In genomic region chr1:11520531-11521233, GRCh38 we compare ENCODE assay signal across 19 cellular contexts. TPM values are rescaled to one million over a fixed set of nuclear protein-coding genes. Genes with fewer than 3 reads are reported as not detected.
DNase-seq lines count a peak whose midpoint lies in the region; ATAC-seq and TF ChIP-seq lines count a peak whose summit lies in the region.
"Had no signal": no experiment of that assay in that cellular context is flagged by ENCODE, and none has a peak within 500 bp of the region (broad histone marks: within the 10 kb centered on the region; RNA-seq: fewer than 3 reads in every experiment).

No MANE protein-coding gene starts in this region.

- no peak overlapping the region for H3K4me3 Mint-ChIP-seq in activated naive CD8-positive, alpha-beta T cell treated with anti-CD3 and anti-CD28 coated beads, Interleukin-2, amount 10 ng/mL, durations not matched to agents 7 days and 5 days
- H3K4me3 Mint-ChIP-seq in activated naive CD8-positive, alpha-beta T cell treated with anti-CD3 and anti-CD28 coated beads, Interleukin-2, amount 50 U/mL, for 24 hours = no peak overlapping the region
- H3K4me3 Mint-ChIP-seq in WTC11 = no peak overlapping the region
- H3K4me3 Mint-ChIP-seq in CD14-positive monocyte = no peak overlapping the region
- H3K4me3 Mint-ChIP-seq: CD4-positive, alpha-beta memory T cell had no signal

- no peak for ATAC-seq in activated naive CD8-positive, alpha-beta T cell treated with anti-CD3 and anti-CD28 coated beads, Interleukin-2, amount 10 ng/mL, durations not matched to agents 7 days and 5 days (ENCODE audit: low read depth)
- ATAC-seq in activated naive CD8-positive, alpha-beta T cell treated with anti-CD3 and anti-CD28 coated beads, Interleukin-2, amount 50 U/mL, for 24 hours = no peak
- peak; percentile 18; the same call in 1 of the 2 replicates for ATAC-seq in WTC11

- H3K9me3 Mint-ChIP-seq in activated naive CD8-positive, alpha-beta T cell treated with anti-CD3 and anti-CD28 coated beads, Interleukin-2, amount 10 ng/mL, durations not matched to agents 7 days and 5 days = no peaks in the 10 kb centered on the region
- H3K9me3 Mint-ChIP-seq in activated naive CD8-positive, alpha-beta T cell treated with anti-CD3 and anti-CD28 coated beads, Interleukin-2, amount 50 U/mL, for 24 hours = no peaks in the 10 kb centered on the region
- H3K9me3 Mint-ChIP-seq in WTC11 (no peaks in the 10 kb centered on the region), CD14-positive monocyte (peaks cover 0 to 2% (median 0%) of the 10 kb centered on the region in 7 donors)
- H3K9me3 Mint-ChIP-seq: CD4-positive, alpha-beta memory T cell had no signal

- POLR2A ChIA-PET in activated naive CD8-positive, alpha-beta T cell treated with anti-CD3 and anti-CD28 coated beads, Interleukin-2, amount 10 ng/mL, durations not matched to agents 7 days and 5 days (lab: Charles Lee) = no interaction called here
- POLR2A ChIA-PET in WTC11 (lab: Charles Lee) = no interaction called here

- H3K4me1 Mint-ChIP-seq in activated naive CD8-positive, alpha-beta T cell treated with anti-CD3 and anti-CD28 coated beads, Interleukin-2, amount 10 ng/mL, durations not matched to agents 7 days and 5 days = no peaks in the 10 kb centered on the region
- no peaks in the 10 kb centered on the region for H3K4me1 Mint-ChIP-seq in activated naive CD8-positive, alpha-beta T cell treated with anti-CD3 and anti-CD28 coated beads, Interleukin-2, amount 50 U/mL, for 24 hours
- H3K4me1 Mint-ChIP-seq in WTC11 (peaks cover 7% of the 10 kb centered on the region), CD14-positive monocyte (no peaks in the 10 kb centered on the region)
- H3K4me1 Mint-ChIP-seq: CD4-positive, alpha-beta memory T cell had no signal

- intact Hi-C loops in tibial artery (cut with DNase I; ENCODE audit: low total_unique reads) (no loop called here), CD14-positive monocyte (cut with micrococcal nuclease) (loop anchor here in 1 of 2 donors (2.0 kb wide), 1 partner anchor 64 kb away; no protein-coding TSS in a partner anchor)

- H3K27me3 Mint-ChIP-seq in activated naive CD8-positive, alpha-beta T cell treated with anti-CD3 and anti-CD28 coated beads, Interleukin-2, amount 10 ng/mL, durations not matched to agents 7 days and 5 days = no peaks in the 10 kb centered on the region
- no peaks in the 10 kb centered on the region for H3K27me3 Mint-ChIP-seq in activated naive CD8-positive, alpha-beta T cell treated with anti-CD3 and anti-CD28 coated beads, Interleukin-2, amount 50 U/mL, for 24 hours
- H3K27me3 Mint-ChIP-seq in WTC11 (ENCODE audit: low read depth) (no peaks in the 10 kb centered on the region), CD14-positive monocyte (ENCODE audit: low read depth in 3 of 3) (peaks cover 0 to 4% (median 1%) of the 10 kb centered on the region in 3 donors)

- H3K36me3 ChIP-seq in tibial artery = no peaks in the 10 kb centered on the region

- H3K27ac Mint-ChIP-seq in activated naive CD8-positive, alpha-beta T cell treated with anti-CD3 and anti-CD28 coated beads, Interleukin-2, amount 10 ng/mL, durations not matched to agents 7 days and 5 days = no peak overlapping the region
- H3K27ac Mint-ChIP-seq in activated naive CD8-positive, alpha-beta T cell treated with anti-CD3 and anti-CD28 coated beads, Interleukin-2, amount 50 U/mL, for 24 hours = no peak overlapping the region
- H3K27ac Mint-ChIP-seq in WTC11 (peak overlapping the region; percentile 65; the same call in 1 of the 2 replicates), CD14-positive monocyte (no peak overlapping the region)

- H3K9me3 ChIP-seq in tibial artery = no peaks in the 10 kb centered on the region

- TF ChIP-seq CTCF in WTC11 (IDR thresholded peaks at IDR 0.05) (no peak), tibial artery (IDR thresholded peaks at IDR 0.05) (no peak), CD14-positive monocyte (IDR thresholded peaks at IDR 0.05) (no peak)

- H3K27ac ChIP-seq in tibial artery = no peak overlapping the region
- H3K27ac ChIP-seq: KMS-11 had no signal

- H3K4me3 ChIP-seq in tibial artery = no peak overlapping the region

- CTCF ChIA-PET in WTC11 (lab: Charles Lee) = interaction anchor here (0.9 to 1.4 kb wide), 2 partner anchors 52 kb away, joined by 4 to 6 read pairs; no protein-coding TSS in a partner anchor

- H3K27me3 ChIP-seq in tibial artery = peaks cover 0 to 45% of the 10 kb centered on the region in 2 donors

- H3K36me3 Mint-ChIP-seq in activated naive CD8-positive, alpha-beta T cell treated with anti-CD3 and anti-CD28 coated beads, Interleukin-2, amount 10 ng/mL, durations not matched to agents 7 days and 5 days = no peaks in the 10 kb centered on the region
- H3K36me3 Mint-ChIP-seq in activated naive CD8-positive, alpha-beta T cell treated with anti-CD3 and anti-CD28 coated beads, Interleukin-2, amount 50 U/mL, for 24 hours (ENCODE audit: low read depth) = no peaks in the 10 kb centered on the region
- H3K36me3 Mint-ChIP-seq in WTC11 = 0 out of 2 replicates have a peak, but pooled peaks cover 2% of the 10 kb centered on the region
- H3K36me3 Mint-ChIP-seq in CD14-positive monocyte = no peaks in the 10 kb centered on the region
- H3K36me3 Mint-ChIP-seq: CD4-positive, alpha-beta memory T cell had no signal

- DNase-seq in activated naive CD8-positive, alpha-beta T cell treated with anti-CD3 and anti-CD28 coated beads, Interleukin-2, amount 10 ng/mL, durations not matched to agents 7 days and 5 days = peak; percentile 15
- no peak for DNase-seq in activated naive CD8-positive, alpha-beta T cell treated with anti-CD3 and anti-CD28 coated beads, Interleukin-2, amount 50 U/mL, for 24 hours
- DNase-seq in WTC11 (ENCODE audit: low spot score) (peak; percentile 10), mesenteric fat pad (ENCODE audit: low spot score) (peak; percentile 81), tibial artery (peak; percentile 10 to 53), HCEC 1CT (no peak), CD14-positive monocyte (ENCODE audit: low spot score) (no peak)
- DNase-seq in activated CD4-positive, alpha-beta T cell treated with anti-CD3 and anti-CD28 coated beads for 4 hours = no peak
- DNase-seq: AML-193; CD4-positive, alpha-beta memory T cell; DMS79 treated with DMSO at 0.1 percent for 48 hours; GOT3; NCI-H1092; NCI-H1694; NCI-H2107; NCI-H446 treated with DMSO at 0.1 percent for 48 hours; NCI-H774; Right ventricle myocardium superior had no signal

- no peaks in the 10 kb centered on the region for H3K4me1 ChIP-seq in tibial artery

TF ChIP-seq in WTC11, 78 proteins besides CTCF, POLR2A, EP300 and RAD21:
- no peak for TF ChIP-seq SP1 (CRISPR knock-in tag; conservative IDR thresholded peaks at IDR 0.05)
- TF ChIP-seq FOXP1 (CRISPR knock-in tag; IDR thresholded peaks at IDR 0.05; ENCODE audit: borderline replicate concordance) = no peak
- TF ChIP-seq, protein P1, sequence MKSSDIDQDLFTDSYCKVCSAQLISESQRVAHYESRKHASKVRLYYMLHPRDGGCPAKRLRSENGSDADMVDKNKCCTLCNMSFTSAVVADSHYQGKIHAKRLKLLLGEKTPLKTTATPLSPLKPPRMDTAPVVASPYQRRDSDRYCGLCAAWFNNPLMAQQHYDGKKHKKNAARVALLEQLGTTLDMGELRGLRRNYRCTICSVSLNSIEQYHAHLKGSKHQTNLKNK (CRISPR knock-in tag; IDR thresholded peaks at IDR 0.05) = no peak
- TF ChIP-seq NR2C2 (CRISPR knock-in tag; IDR thresholded peaks at IDR 0.05) = no peak
- no peak for TF ChIP-seq FOXJ3 (CRISPR knock-in tag; IDR thresholded peaks at IDR 0.05; ENCODE audit: borderline replicate concordance)
- no peak for TF ChIP-seq EMX1 (CRISPR knock-in tag; IDR thresholded peaks at IDR 0.05)
- TF ChIP-seq AR (CRISPR knock-in tag; IDR thresholded peaks at IDR 0.05) = no peak
- TF ChIP-seq RORB (CRISPR knock-in tag; IDR thresholded peaks at IDR 0.05) = no peak
- TF ChIP-seq NFE2L1 (CRISPR knock-in tag; IDR thresholded peaks at IDR 0.05) = no peak

RNA-seq across cellular contexts. Expression of gene DISP3, which starts 41.7 kb away (rescaled TPM):
- under 1 TPM; 0.44 to 0.60 TPM for total RNA-seq in activated naive CD8-positive, alpha-beta T cell treated with anti-CD3 and anti-CD28 coated beads, Interleukin-2, amount 10 ng/mL, durations not matched to agents 7 days and 5 days
- total RNA-seq in WTC11 (2021) = 5.9 to 6.1 TPM (median 6.0 TPM) in 3 replicates
- not detected for total RNA-seq in mesenteric fat pad
- polyA plus RNA-seq in CD14-positive monocyte = not detected
- total RNA-seq: Right ventricle myocardium superior had no signal

Comparison
In these comparisons a context has a peak if more than half of its experiments do, and no peak if none do; other contexts are left out.
1. DNase-seq: peak in activated naive CD8-positive, alpha-beta T cell treated with anti-CD3 and anti-CD28 coated beads, Interleukin-2, amount 10 ng/mL, durations not matched to agents 7 days and 5 days (single experiment), WTC11 (single experiment), mesenteric fat pad (single experiment) and tibial artery (2 of 2); none in activated naive CD8-positive, alpha-beta T cell treated with anti-CD3 and anti-CD28 coated beads, Interleukin-2, amount 50 U/mL, for 24 hours (single experiment), HCEC 1CT (single experiment), activated CD4-positive, alpha-beta T cell treated with anti-CD3 and anti-CD28 coated beads for 4 hours (0 of 2) and CD14-positive monocyte (single experiment).